8 cellular contexts compared by ENCODE assay signal in the genomic region with DNA sequence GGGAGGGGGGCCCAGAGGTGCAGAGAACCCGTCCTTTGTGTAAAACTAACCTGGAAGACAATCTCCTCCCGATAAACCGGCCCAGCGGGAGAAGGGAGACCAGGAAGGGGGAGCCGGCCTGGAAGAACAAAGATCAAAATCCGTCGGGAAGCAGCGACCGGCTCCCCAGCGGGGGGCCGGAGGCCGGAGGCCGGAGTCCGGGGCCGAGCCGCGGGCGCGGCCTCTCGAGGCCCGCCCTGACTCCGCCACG. TPM values are rescaled to one million over a fixed set of nuclear protein-coding genes. Genes with fewer than 3 reads are reported as not detected.
DNase-seq lines count a peak whose midpoint lies in the region; ATAC-seq, FAIRE-seq and TF ChIP-seq lines count a peak whose summit lies in the region.

No MANE protein-coding gene starts in this region.

- peak overlapping the region; percentile 92 for H3K4me3 Mint-ChIP-seq in HFFc6
- H3K4me3 Mint-ChIP-seq in activated CD8-positive, alpha-beta T cell treated with anti-CD3 and anti-CD28 coated beads for 36 hours = peak overlapping the region; percentile 85
- H3K4me3 Mint-ChIP-seq in stimulated activated effector memory CD8-positive, alpha-beta T cell treated with anti-CD3 and anti-CD28 coated beads, Interleukin-12 subunit alpha, Interleukin-12 subunit beta, amount 100 ng/mL, for 72 hours = peak overlapping the region; percentile 84

- no peak for DNase-seq in HFFc6
- no peak for DNase-seq in activated CD8-positive, alpha-beta T cell treated with anti-CD3 and anti-CD28 coated beads for 36 hours
- DNase-seq in stimulated activated effector memory CD8-positive, alpha-beta T cell treated with anti-CD3 and anti-CD28 coated beads, Interleukin-12 subunit alpha, Interleukin-12 subunit beta, amount 100 ng/mL, for 72 hours (ENCODE audit: low spot score in 2 of 2) = no peak
- no peak for DNase-seq in HTR-8/SVneo (ENCODE audit: insufficient read length, low spot score)

- H3K4me3 ChIP-seq in iPS-11a (ENCODE audit: low read depth, low read length) = peak overlapping the region; percentile 57

- ATAC-seq in activated CD8-positive, alpha-beta T cell treated with anti-CD3 and anti-CD28 coated beads for 36 hours = no peak
- no peak for ATAC-seq in stimulated activated effector memory CD8-positive, alpha-beta T cell treated with anti-CD3 and anti-CD28 coated beads, Interleukin-12 subunit alpha, Interleukin-12 subunit beta, amount 100 ng/mL, for 72 hours
- ATAC-seq in HG03097 (IDR thresholded peaks at IDR 0.05; ENCODE audit: low FRiP score, unreplicated experiment) = no peak
- ATAC-seq in GM21447 (IDR thresholded peaks at IDR 0.05; ENCODE audit: unreplicated experiment) = no peak
- ATAC-seq in HG02571 (IDR thresholded peaks at IDR 0.05; ENCODE audit: unreplicated experiment) = no peak

- H3K9me3 Mint-ChIP-seq in HFFc6 = no peaks in the 10 kb centered on the region
- H3K9me3 Mint-ChIP-seq in activated CD8-positive, alpha-beta T cell treated with anti-CD3 and anti-CD28 coated beads for 36 hours = no peaks in the 10 kb centered on the region
- H3K9me3 Mint-ChIP-seq in stimulated activated effector memory CD8-positive, alpha-beta T cell treated with anti-CD3 and anti-CD28 coated beads, Interleukin-12 subunit alpha, Interleukin-12 subunit beta, amount 100 ng/mL, for 72 hours = no peaks in the 10 kb centered on the region

- H3K36me3 Mint-ChIP-seq in HFFc6 (ENCODE audit: low read depth) = no peaks in the 10 kb centered on the region; the same call in 1 of the 2 replicates
- peaks cover 7% of the 10 kb centered on the region for H3K36me3 Mint-ChIP-seq in activated CD8-positive, alpha-beta T cell treated with anti-CD3 and anti-CD28 coated beads for 36 hours (ENCODE audit: low read depth)
- peaks cover 5% of the 10 kb centered on the region for H3K36me3 Mint-ChIP-seq in stimulated activated effector memory CD8-positive, alpha-beta T cell treated with anti-CD3 and anti-CD28 coated beads, Interleukin-12 subunit alpha, Interleukin-12 subunit beta, amount 100 ng/mL, for 72 hours

- peaks cover 31% of the 10 kb centered on the region for H3K4me1 Mint-ChIP-seq in HFFc6 (ENCODE audit: low read depth)
- peaks cover 34% of the 10 kb centered on the region for H3K4me1 Mint-ChIP-seq in activated CD8-positive, alpha-beta T cell treated with anti-CD3 and anti-CD28 coated beads for 36 hours (ENCODE audit: low read depth)
- peaks cover 18% of the 10 kb centered on the region for H3K4me1 Mint-ChIP-seq in stimulated activated effector memory CD8-positive, alpha-beta T cell treated with anti-CD3 and anti-CD28 coated beads, Interleukin-12 subunit alpha, Interleukin-12 subunit beta, amount 100 ng/mL, for 72 hours

- H3K27me3 Mint-ChIP-seq in HFFc6 (ENCODE audit: insufficient read depth) = no peaks in the 10 kb centered on the region
- no peaks in the 10 kb centered on the region for H3K27me3 Mint-ChIP-seq in activated CD8-positive, alpha-beta T cell treated with anti-CD3 and anti-CD28 coated beads for 36 hours

- CTCF ChIA-PET in activated CD8-positive, alpha-beta T cell treated with anti-CD3 and anti-CD28 coated beads for 36 hours (lab: Charles Lee) = no interaction called here

- no peak for FAIRE-seq in HTR-8/SVneo (lab: Jason Lieb, UNC)

- intact Hi-C loops in activated CD8-positive, alpha-beta T cell treated with anti-CD3 and anti-CD28 coated beads for 36 hours (cut with micrococcal nuclease) = no loop called here

- H3K27ac Mint-ChIP-seq in HFFc6 = peak overlapping the region; percentile 80
- peak overlapping the region; percentile 49 for H3K27ac Mint-ChIP-seq in activated CD8-positive, alpha-beta T cell treated with anti-CD3 and anti-CD28 coated beads for 36 hours
- H3K27ac Mint-ChIP-seq in stimulated activated effector memory CD8-positive, alpha-beta T cell treated with anti-CD3 and anti-CD28 coated beads, Interleukin-12 subunit alpha, Interleukin-12 subunit beta, amount 100 ng/mL, for 72 hours = peak overlapping the region; percentile 89

- POLR2A ChIA-PET in activated CD8-positive, alpha-beta T cell treated with anti-CD3 and anti-CD28 coated beads for 36 hours (lab: Charles Lee) = interaction anchor here (1.5 kb wide), 1 partner anchor 99 kb away, joined by 4 read pairs; no protein-coding TSS in a partner anchor

- no peak for TF ChIP-seq CTCF in HFFc6 (IDR thresholded peaks at IDR 0.05)
- TF ChIP-seq CTCF in activated CD8-positive, alpha-beta T cell treated with anti-CD3 and anti-CD28 coated beads for 36 hours (IDR thresholded peaks at IDR 0.05) = no peak

RNA-seq across cellular contexts. Expression of gene ZDHHC9, which starts 0.6 kb away (rescaled TPM):
- total RNA-seq in HFFc6 (2021; fragmentation: NEBNext Ultra II Directional; extraction: Animal tissue kit (Norgen Biotek cat#: 25700)) = 10 to 100 TPM; 30.8 to 47.8 (median 33.6) TPM
- 10 to 100 TPM; 10.4 to 11.1 TPM for total RNA-seq in activated CD8-positive, alpha-beta T cell treated with anti-CD3 and anti-CD28 coated beads for 36 hours
